ENCODE assay signal across 22 cellular contexts in the genomic region with DNA sequence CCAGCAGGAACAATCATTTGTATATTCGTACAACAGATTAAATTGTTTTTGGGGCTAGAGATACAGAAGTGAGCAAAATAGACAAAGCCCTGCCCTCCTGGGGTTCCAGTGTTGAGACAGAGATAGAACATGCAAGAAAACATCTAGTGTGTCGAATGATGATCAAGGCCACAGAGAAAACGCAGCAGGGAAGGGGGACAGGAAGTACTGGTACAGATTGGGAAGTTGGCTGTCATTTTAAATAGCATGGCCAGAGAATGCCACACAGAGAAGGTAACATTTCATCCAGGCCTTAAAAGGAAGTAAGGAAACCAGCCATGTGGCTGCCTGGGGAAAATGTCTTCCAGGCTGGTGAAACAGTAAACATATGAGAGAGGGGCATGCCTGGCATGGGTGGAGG.
"Had no signal": no experiment of that assay in that cellular context is flagged by ENCODE, and none has a peak within 500 bp of the region (broad histone marks: within the 10 kb centered on the region; RNA-seq: fewer than 3 reads in every experiment).

No MANE protein-coding gene starts in this region.

- H3K27me3 ChIP-seq: hepatocyte, left lung, spleen, thyroid gland had no signal

- H3K9me3 ChIP-seq: thyroid gland had no signal

- H3K36me3 ChIP-seq: left lung, spleen, thyroid gland had no signal

- H3K4me3 ChIP-seq: hepatocyte, left lung, lung, spleen, thyroid gland had no signal

- H3K4me2 ChIP-seq: hepatocyte had no signal

- H2AFZ ChIP-seq: hepatocyte had no signal

- H3K27ac ChIP-seq: hepatocyte, left lung, spleen, thyroid gland, VCaP had no signal

- H3K4me1 ChIP-seq: thyroid gland had no signal

- DNase-seq: activated CD4-positive, alpha-beta T cell treated with anti-CD3 and anti-CD28 coated beads, Interleukin-2, amount 10 ng/mL, durations not matched to agents 24 days and 14 days; activated CD8-positive, alpha-beta T cell treated with anti-CD3 and anti-CD28 coated beads for 36 hours; activated gamma-delta T cell; activated naive CD4-positive, alpha-beta T cell treated with anti-CD3 and anti-CD28 coated beads, Interleukin-2, amount 50 U/mL, for 16 hours; activated naive CD8-positive, alpha-beta T cell treated with anti-CD3 and anti-CD28 coated beads, Interleukin-2, amount 50 U/mL, for 24 hours; anterior cingulate cortex; effector CD8-positive, alpha-beta T cell; erythroblast; foreskin fibroblast; immature natural killer cell; kidney glomerular epithelial cell; left lung; naive thymus-derived CD4-positive, alpha-beta T cell; posterior cingulate gyrus; spleen; stimulated activated CD4-positive, alpha-beta T cell treated with anti-CD3 and anti-CD28 coated beads, Interleukin-4, amount 100 ng/mL, for 1 hour; stimulated activated naive CD4-positive, alpha-beta T cell; thyroid gland had no signal

- ATAC-seq: activated CD4-positive, CD25-positive, alpha-beta regulatory T cell treated with anti-CD3 and anti-CD28 coated beads, Interleukin-2, amount 50 U/mL, for 24 hours; activated CD8-positive, alpha-beta T cell treated with anti-CD3 and anti-CD28 coated beads for 36 hours; activated naive CD8-positive, alpha-beta T cell treated with anti-CD3 and anti-CD28 coated beads, Interleukin-2, amount 50 U/mL, for 24 hours; left lung; naive thymus-derived CD4-positive, alpha-beta T cell had no signal
